In genomic region chr2:66237470-66238354, GRCh38 we compare ENCODE assay signal across 1 cellular context.
TF ChIP-seq lines count a peak whose summit lies in the region.

No MANE protein-coding gene starts in this region.

TF ChIP-seq in GM23338, 12 proteins besides CTCF, POLR2A, EP300 and RAD21:
- no peak for TF ChIP-seq CREB1 (CRISPR knock-in tag; IDR thresholded peaks at IDR 0.05; ENCODE audit: low read depth)
